Comparison of ENCODE assay signal across 11 cellular contexts in genomic region chr17:82235775-82236141, GRCh38. TPM values are rescaled to one million over a fixed set of nuclear protein-coding genes. Genes with fewer than 3 reads are reported as not detected.
DNase-seq lines count a peak whose midpoint lies in the region; ATAC-seq and TF ChIP-seq lines count a peak whose summit lies in the region.
"Had no signal": no experiment of that assay in that cellular context is flagged by ENCODE, and none has a peak within 500 bp of the region (broad histone marks: within the 10 kb centered on the region; RNA-seq: fewer than 3 reads in every experiment).

No MANE protein-coding gene starts in this region.

- peaks cover 33% of the 10 kb centered on the region for H3K4me1 ChIP-seq in BE2C

- H3K36me3 Mint-ChIP-seq in central memory CD8-positive, alpha-beta T cell (ENCODE audit: insufficient read depth) = peaks cover 18% of the 10 kb centered on the region

- H3K4me1 Mint-ChIP-seq in central memory CD8-positive, alpha-beta T cell = peaks cover 46% of the 10 kb centered on the region

- intact Hi-C loops in posterior vena cava (cut with DNase I) = loop anchor here (2.0 kb wide), 2 partner anchors 85 to 87 kb away; no protein-coding TSS in a partner anchor
- intact Hi-C loops in left colon (cut with DNase I, micrococcal nuclease) = loop anchor here (10.0 kb wide), 1 partner anchor 89 kb away; no protein-coding TSS in a partner anchor

- no peaks in the 10 kb centered on the region for H3K27me3 Mint-ChIP-seq in central memory CD8-positive, alpha-beta T cell

- TF ChIP-seq CTCF in BE2C (IDR thresholded peaks at IDR 0.05; ENCODE audit: low read depth, low read length) = no peak

- no peak for ATAC-seq in central memory CD8-positive, alpha-beta T cell (replicated peaks; ENCODE audit: extremely low read depth, poor library complexity, severe bottlenecking)
- ATAC-seq in left colon = no peak
- ATAC-seq in GM18907 (IDR thresholded peaks at IDR 0.05; ENCODE audit: unreplicated experiment) = no peak

- H3K9me3 Mint-ChIP-seq in central memory CD8-positive, alpha-beta T cell = no peaks in the 10 kb centered on the region

- H3K4me3 ChIP-seq in BE2C (ENCODE audit: low read depth, low read length) = no peak overlapping the region
- H3K4me3 ChIP-seq: lung had no signal

- H3K9me3 ChIP-seq in BE2C = no peaks in the 10 kb centered on the region

- DNase-seq in BE2C = peak; percentile 15
- peak; percentile 58 for DNase-seq in HK-2 (ENCODE audit: unreplicated experiment)
- no peak for DNase-seq in central memory CD8-positive, alpha-beta T cell (ENCODE audit: low spot score in 2 of 2)
- peak; percentile 76 for DNase-seq in posterior vena cava (ENCODE audit: low spot score)
- DNase-seq in left colon = no peak
- DNase-seq in DMS153 (lab: John Stamatoyannopoulos, UW) = no peak
- no peak for DNase-seq in AG08395 (ENCODE audit: low spot score)
- DNase-seq: NCI-H524 treated with DMSO at 0.1 percent for 48 hours, T1000 had no signal

- H3K36me3 ChIP-seq in BE2C = peaks cover 14% of the 10 kb centered on the region

- no peak overlapping the region for H3K4me3 Mint-ChIP-seq in central memory CD8-positive, alpha-beta T cell

- H3K27me3 ChIP-seq in BE2C = no peaks in the 10 kb centered on the region

- H3K27ac Mint-ChIP-seq in central memory CD8-positive, alpha-beta T cell (ENCODE audit: low read depth) = peak overlapping the region; percentile 87

RNA-seq across cellular contexts. Expression of gene SLC16A3, which starts 6.9 kb away (rescaled TPM):
- polyA plus RNA-seq in BE2C (2012; ENCODE audit: insufficient read depth, insufficient read length, low read depth) = 1.7 TPM
- total RNA-seq in posterior vena cava = 10 to 100 TPM; 53.7 to 65.6 TPM
- 100 to 1,000 TPM; 112 to 168 TPM for total RNA-seq in left colon

RNA-seq across cellular contexts. Expression of gene CCDC57, which starts 23.1 kb away (rescaled TPM):
- polyA plus RNA-seq in BE2C (2012; ENCODE audit: insufficient read depth, insufficient read length, low read depth) = 51.0 TPM
- 10 to 100 TPM; 20.3 to 28.5 TPM for total RNA-seq in posterior vena cava
- total RNA-seq in left colon = 10 to 100 TPM; 29.6 to 53.4 TPM

RNA-seq across cellular contexts. Expression of gene CSNK1D, which starts 37.7 kb away (rescaled TPM):
- 264 TPM for polyA plus RNA-seq in BE2C (2012; ENCODE audit: insufficient read depth, insufficient read length, low read depth)
- total RNA-seq in posterior vena cava (100 to 1,000 TPM in 1 of 2 donors, 10 to 100 TPM in 1; 93.6 to 103 TPM), left colon (100 to 1,000 TPM; 165 to 166 TPM)

Comparison
In these comparisons a context has a peak if more than half of its experiments do, and no peak if none do; other contexts are left out.
1. DNase-seq: peak in BE2C (single experiment), HK-2 (single experiment) and posterior vena cava (single experiment); none in central memory CD8-positive, alpha-beta T cell (0 of 2), left colon (0 of 2), DMS153 (single experiment) and AG08395 (single experiment).